Comparison of ENCODE assay signal across 20 cellular contexts in the genomic region with DNA sequence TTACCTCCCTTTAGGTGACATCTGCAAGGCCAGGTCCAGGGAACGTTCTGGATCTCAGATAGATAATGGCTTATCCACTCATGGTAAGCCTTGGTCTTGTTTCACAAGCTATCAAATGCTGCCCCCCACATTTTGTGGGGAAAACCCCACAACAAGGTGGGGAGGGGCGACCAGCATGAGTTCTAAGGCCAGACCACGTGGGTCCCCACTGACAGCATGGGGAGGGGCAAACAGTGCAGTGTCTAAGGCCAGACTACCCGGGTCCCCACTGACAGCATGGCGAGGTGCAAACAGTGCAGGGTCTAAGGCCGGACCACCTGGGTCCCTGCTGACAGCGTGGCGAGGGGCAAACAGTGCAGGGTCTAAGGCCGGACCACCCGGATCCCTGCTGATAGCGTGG.
DNase-seq lines count a peak whose midpoint lies in the region; TF ChIP-seq lines count a peak whose summit lies in the region.
"Had no signal": no experiment of that assay in that cellular context is flagged by ENCODE, and none has a peak within 500 bp of the region (broad histone marks: within the 10 kb centered on the region; RNA-seq: fewer than 3 reads in every experiment).

No MANE protein-coding gene starts in this region.

- no peaks in the 10 kb centered on the region for H3K27me3 ChIP-seq in BLaER1
- H3K27me3 ChIP-seq in KMS-11 (ENCODE audit: insufficient read depth, low read depth), result no peaks in the 10 kb centered on the region
- H3K27me3 ChIP-seq in vagina, result no peaks in the 10 kb centered on the region
- H3K27me3 ChIP-seq: BE2C, MG63 had no signal

- no peak for TF ChIP-seq POLR2A in vagina (IDR thresholded peaks at IDR 0.05)

- DNase-seq in islet precursor cell (peak; percentile 24), osteocyte (ENCODE audit: extremely low spot score, unreplicated experiment) (no peak), NCI-H2107 (lab: John Stamatoyannopoulos, UW) (no peak), vagina (ENCODE audit: extremely low spot score in 2 of 2) (no peak), putamen (ENCODE audit: low spot score) (no peak)
- DNase-seq: 8988T, ACHN, BE2C, DMS53, KBM-7, MG63, NCI-H1105 treated with DMSO at 0.1 percent for 48 hours, NCI-H146, NCI-H1930, NCI-H446 treated with DMSO at 0.1 percent for 48 hours, NCI-H526 treated with DMSO at 0.1 percent for 48 hours, Right ventricle myocardium superior, RPMI8226 had no signal

- peaks cover 2% of the 10 kb centered on the region for H3K36me3 Mint-ChIP-seq in osteocyte (ENCODE audit: unreplicated experiment)

- no peaks in the 10 kb centered on the region for H3K27me3 Mint-ChIP-seq in osteocyte (ENCODE audit: unreplicated experiment)

- no peak overlapping the region for H2AFZ ChIP-seq in KMS-11 (ENCODE audit: low read depth)

- H4K20me1 ChIP-seq in BLaER1, result peaks cover 99% of the 10 kb centered on the region
- H4K20me1 ChIP-seq in KMS-11 (ENCODE audit: insufficient read depth), result 0 out of 2 replicates have a peak, but pooled peaks cover 6% of the 10 kb centered on the region

- H3K4me3 ChIP-seq in BLaER1, result no peak overlapping the region
- no peak overlapping the region for H3K4me3 ChIP-seq in KMS-11 (IDR thresholded peaks at IDR 0.05; ENCODE audit: insufficient read depth, low read depth, low read length)
- H3K4me3 ChIP-seq in vagina, result no peak overlapping the region
- H3K4me3 ChIP-seq: MG63 had no signal

- H3K9ac ChIP-seq in BLaER1, result no peak overlapping the region
- no peak overlapping the region for H3K9ac ChIP-seq in KMS-11

- peaks cover 75% of the 10 kb centered on the region; the same call in 1 of the 2 replicates for H3K79me2 ChIP-seq in KMS-11 (ENCODE audit: insufficient read depth, low read depth)

- H3K4me1 ChIP-seq in BLaER1 (peaks cover 68% of the 10 kb centered on the region), KMS-11 (ENCODE audit: low read depth, poor library complexity, severe bottlenecking) (peaks cover 58% of the 10 kb centered on the region), vagina (peaks cover 28% of the 10 kb centered on the region)

- no peak for TF ChIP-seq CTCF in KMS-11 (conservative IDR thresholded peaks at IDR 0.05; ENCODE audit: low read depth, low read length)
- no peak for TF ChIP-seq CTCF in osteocyte (IDR thresholded peaks at IDR 0.05)
- TF ChIP-seq CTCF in vagina (IDR thresholded peaks at IDR 0.05), result no peak

- H3K36me3 ChIP-seq in BLaER1, result no peaks in the 10 kb centered on the region
- H3K36me3 ChIP-seq in KMS-11 (ENCODE audit: insufficient read depth), result no peaks in the 10 kb centered on the region
- no peaks in the 10 kb centered on the region for H3K36me3 ChIP-seq in vagina
- H3K36me3 ChIP-seq: BE2C, MG63 had no signal

- H3K27ac ChIP-seq in BLaER1, result no peak overlapping the region
- no peak overlapping the region for H3K27ac ChIP-seq in KMS-11
- no peak overlapping the region for H3K27ac ChIP-seq in vagina

- no peaks in the 10 kb centered on the region for H3K9me3 ChIP-seq in BLaER1
- H3K9me3 ChIP-seq in vagina, result no peaks in the 10 kb centered on the region
- H3K9me3 ChIP-seq: BE2C, MG63 had no signal

- H3K4me3 Mint-ChIP-seq in osteocyte (ENCODE audit: unreplicated experiment), result no peak overlapping the region

- H3K27ac Mint-ChIP-seq in osteocyte (ENCODE audit: unreplicated experiment), result peak overlapping the region; percentile 7

- H3K4me2 ChIP-seq in BLaER1 (0 out of 2 replicates have a peak overlapping the region, but pooled peaks have one; percentile 12), KMS-11 (peak overlapping the region; percentile 30; the same call in 1 of the 2 replicates)

- intact Hi-C loops in vagina (cut with DNase I), result no loop called here

- no peaks in the 10 kb centered on the region for H3K9me3 Mint-ChIP-seq in osteocyte (ENCODE audit: unreplicated experiment)

- H3K4me1 Mint-ChIP-seq in osteocyte (ENCODE audit: unreplicated experiment), result peaks cover 32% of the 10 kb centered on the region
